ENCODE assay signal across 9 cellular contexts in genomic region chr4:128558896-128559669, GRCh38.
A peak's percentile ranks its signal among the peaks of the same experiment; 100 is the strongest.
DNase-seq lines count a peak whose midpoint lies in the region; ATAC-seq, FAIRE-seq and TF ChIP-seq lines count a peak whose summit lies in the region.
"Had no signal": no experiment of that assay in that cellular context is flagged by ENCODE, and none has a peak within 500 bp of the region (broad histone marks: within the 10 kb centered on the region; RNA-seq: fewer than 3 reads in every experiment).

No MANE protein-coding gene starts in this region.

- TF ChIP-seq CTCF in IMR-90 (conservative IDR thresholded peaks at IDR 0.05; ENCODE audit: low read depth, low read length), result no peak
- TF ChIP-seq CTCF in K562 (IDR thresholded peaks at IDR 0.05 in 2 of 3, conservative IDR thresholded peaks at IDR 0.05 in 1 of 3; ENCODE audit: insufficient read depth in 2 of 3, low read depth in 1 of 3, low read length in 3 of 3), result no peak
- TF ChIP-seq CTCF in suprapubic skin (IDR thresholded peaks at IDR 0.05), result no peak

- peak overlapping the region; percentile 8; the same call in 1 of the 2 replicates for H3K18ac ChIP-seq in IMR-90 (ENCODE audit: low read depth, low read length)

- H2BK15ac ChIP-seq in IMR-90 (ENCODE audit: low read depth, low read length), result peak overlapping the region; percentile 92; the same call in 2 of the 3 replicates

- no peak overlapping the region for H2AFZ ChIP-seq in IMR-90 (replicated peaks; ENCODE audit: low read length, poor library complexity)
- H2AFZ ChIP-seq in K562 (ENCODE audit: low read depth, low read length), result peak overlapping the region; percentile 53

- H3K56ac ChIP-seq in IMR-90 (ENCODE audit: extremely low read depth, insufficient read depth, low read length), result no peak overlapping the region

- POLR2A ChIA-PET in IMR-90 (lab: Charles Lee; ENCODE audit: unreplicated experiment) (no interaction called here), K562 (lab: Yijun Ruan, JAX) (interaction anchor here (0.7 to 1.1 kb wide), 2 partner anchors 10 to 271 kb away, joined by 3 read pairs; no protein-coding TSS in a partner anchor)

- no peak for FAIRE-seq in K562 (lab: Jason Lieb, UNC)

- BruUV-seq in IMR-90 (replicated peaks; lab: Mats Ljungman, UMichigan) (no TSS peak), K562 (replicated peaks; lab: Mats Ljungman, UMichigan) (no TSS peak)

- H3K4me2 ChIP-seq in IMR-90 (ENCODE audit: low read depth, low read length), result no peak overlapping the region
- no peak overlapping the region for H3K4me2 ChIP-seq in K562 (ENCODE audit: insufficient read depth, low read length)

- H4K5ac ChIP-seq in IMR-90 (ENCODE audit: low read depth, low read length), result peak overlapping the region; percentile 76; the same call in 1 of the 2 replicates

- peak overlapping the region; percentile 61; the same call in 1 of the 2 replicates for H2AK5ac ChIP-seq in IMR-90 (ENCODE audit: low read depth, low read length)

- peak overlapping the region; percentile 95 for H2BK20ac ChIP-seq in IMR-90 (ENCODE audit: low read depth, low read length)

- ATAC-seq in IMR-90 (ENCODE audit: low read depth), result no peak
- ATAC-seq in K562, result no peak
- ATAC-seq: stimulated activated naive CD8-positive, alpha-beta T cell treated with anti-CD3 and anti-CD28 coated beads, Interleukin-15, Interleukin-2, amounts not matched to agents 100 U/mL and 50 U/mL, for 24 hours had no signal

- H3K27ac ChIP-seq in IMR-90 (ENCODE audit: insufficient read depth, low read length), result no peak overlapping the region
- H3K27ac ChIP-seq in K562 (ENCODE audit: extremely low read depth, low read depth, low read length), result no peak overlapping the region
- peak overlapping the region; percentile 71 for H3K27ac ChIP-seq in suprapubic skin

- no peaks in the 10 kb centered on the region for H3K79me1 ChIP-seq in IMR-90 (ENCODE audit: low read depth in 1 of 2, low read length in 2 of 2)

- H3K9me3 ChIP-seq in IMR-90 (ENCODE audit: control insufficient read depth, insufficient read depth, low read length) (no peaks in the 10 kb centered on the region), K562 (replicated peaks; ENCODE audit: control insufficient read depth, insufficient read depth, low read depth, low read length) (no peaks in the 10 kb centered on the region), suprapubic skin (no peaks in the 10 kb centered on the region)

- peak overlapping the region in 1 of 2 experiments; percentile 73; a peak in 2 of 4 replicates for H4K8ac ChIP-seq in IMR-90 (ENCODE audit: low read depth in 2 of 2, low read length in 2 of 2)

- H3K27me3 ChIP-seq in IMR-90 (ENCODE audit: control insufficient read depth, insufficient read depth, low read length) (no peaks in the 10 kb centered on the region), K562 (ENCODE audit: control insufficient read depth in 2 of 2, insufficient read depth in 2 of 2, low read length in 2 of 2) (no peaks in the 10 kb centered on the region), suprapubic skin (no peaks in the 10 kb centered on the region)

- peak overlapping the region; percentile 70 for H4K91ac ChIP-seq in IMR-90 (ENCODE audit: insufficient read depth, low read depth, low read length)

- H3K4me3 ChIP-seq in IMR-90 (ENCODE audit: insufficient read depth, low read depth, low read length) (no peak overlapping the region), K562 (no peak overlapping the region), suprapubic skin (no peak overlapping the region)

- no peaks in the 10 kb centered on the region for H3K79me2 ChIP-seq in K562 (ENCODE audit: control insufficient read depth, insufficient read depth, low read length)

- TF ChIP-seq POLR2A in IMR-90 (IDR thresholded peaks at IDR 0.05; ENCODE audit: low read depth, low read length), result no peak
- no peak for TF ChIP-seq POLR2A in K562 (conservative IDR thresholded peaks at IDR 0.05)
- no peak for TF ChIP-seq POLR2A in suprapubic skin (IDR thresholded peaks at IDR 0.05)

- H3K23ac ChIP-seq in IMR-90 (ENCODE audit: low read depth, low read length), result peak overlapping the region; percentile 50; the same call in 1 of the 2 replicates

- H4K20me1 ChIP-seq in IMR-90 (ENCODE audit: insufficient read depth, low read length) (no peaks in the 10 kb centered on the region), K562 (replicated peaks; ENCODE audit: control insufficient read depth, insufficient read depth, low read length) (no peaks in the 10 kb centered on the region)

- peak overlapping the region; percentile 48 for H2BK120ac ChIP-seq in IMR-90 (ENCODE audit: low read depth, low read length)

- peak overlapping the region; percentile 85 for H3K4ac ChIP-seq in IMR-90 (ENCODE audit: low read depth, low read length)

- DNase-seq in IMR-90 (peak; percentile 41), K562 (ENCODE audit: extremely low read depth in 1 of 4, low spot score in 3 of 4) (no peak), medulla oblongata (ENCODE audit: extremely low spot score) (peak; percentile 41), suprapubic skin (ENCODE audit: low spot score in 2 of 2) (no peak), NCI-H524 treated with DMSO at 0.1 percent for 48 hours (lab: John Stamatoyannopoulos, UW) (no peak), HT-29 (ENCODE audit: low spot score) (no peak)
- no peak for DNase-seq in activated CD4-positive, CD25-positive, alpha-beta regulatory T cell (lab: John Stamatoyannopoulos, UW)
- DNase-seq: NCI-H1694; stimulated activated naive CD8-positive, alpha-beta T cell treated with anti-CD3 and anti-CD28 coated beads, Interleukin-15, Interleukin-2, amounts not matched to agents 100 U/mL and 50 U/mL, for 24 hours had no signal

- WGBS in IMR-90 (ENCODE audit: extremely low coverage in 2 of 2, insufficient read length in 1 of 2), 2 experiments, result 67% methylated on average over 3 of the region's 8 CpGs; no CpG with 5 or more reads in 1 of the 2 experiments
- 51% methylated on average over 8 of the region's 8 CpGs for whole genome bisulfite sequencing in K562 (ENCODE audit: insufficient coverage, low coverage, missing lambda C conversion rate)
- 52% methylated on average over 8 of the region's 8 CpGs for WGBS in suprapubic skin

- no peak overlapping the region for H3K9ac ChIP-seq in IMR-90 (ENCODE audit: low read depth, low read length)
- H3K9ac ChIP-seq in K562 (ENCODE audit: insufficient read depth in 1 of 2, low read depth in 2 of 2, low read length in 2 of 2), result peak overlapping the region in 1 of 2 experiments; percentile 19; a peak in 1 of 4 replicates

- TF ChIP-seq EP300 in K562 (IDR thresholded peaks at IDR 0.05; ENCODE audit: low read length) (no peak), suprapubic skin (IDR thresholded peaks at IDR 0.05) (no peak)

- no peaks in the 10 kb centered on the region for H3K36me3 ChIP-seq in IMR-90 (ENCODE audit: control insufficient read depth, insufficient read depth, low read length)
- H3K36me3 ChIP-seq in K562 (ENCODE audit: control insufficient read depth, insufficient read depth, low read length), result no peaks in the 10 kb centered on the region
- no peaks in the 10 kb centered on the region for H3K36me3 ChIP-seq in suprapubic skin

- H3K14ac ChIP-seq in IMR-90 (replicated peaks; ENCODE audit: low read depth, low read length), result peak overlapping the region; percentile 81

- TF ChIP-seq RAD21 in IMR-90 (IDR thresholded peaks at IDR 0.05; ENCODE audit: low read length) (no peak), K562 (CRISPR knock-in tag; conservative IDR thresholded peaks at IDR 0.05 in 1 of 2, IDR thresholded peaks at IDR 0.05 in 1 of 2) (no peak)

- intact Hi-C loops in IMR-90 (cut with micrococcal nuclease) (loop anchor here (10.0 kb wide), 1 partner anchor 174 kb away; no protein-coding TSS in a partner anchor), K562 (cut with micrococcal nuclease) (loop anchor here (10.0 kb wide), 1 partner anchor 274 kb away; the partner anchor contains the start of gene PGRMC2)

- H2BK5ac ChIP-seq in IMR-90 (ENCODE audit: low read depth, low read length, poor library complexity, severe bottlenecking), result no peak overlapping the region

- H2AK9ac ChIP-seq in IMR-90 (replicated peaks; ENCODE audit: low read depth, low read length, poor library complexity), result peak overlapping the region; percentile 12

- CTCF ChIA-PET in IMR-90 (lab: Yijun Ruan, JAX), result interaction anchor here (0.5 to 1.2 kb wide), 3 partner anchors 16 to 498 kb away, joined by 3 to 4 read pairs (median 3); no protein-coding TSS in a partner anchor
- CTCF ChIA-PET in K562 (lab: Yijun Ruan, JAX; ENCODE audit: low intra/inter-chr PET ratio), result no interaction called here

- dilution Hi-C loops in IMR-90 (cut with HindIII; ENCODE audit: low sequenced_read_pairs, unreplicated experiment), result no loop called here

- in situ Hi-C loops in IMR-90 (cut with MboI; ENCODE audit: low sequenced_read_pairs) (loop anchor here (25.0 kb wide), 1 partner anchor 372 kb away; no protein-coding TSS in a partner anchor), K562 (cut with MboI) (no loop called here)

- H3K4me1 ChIP-seq in IMR-90 (ENCODE audit: control insufficient read depth, insufficient read depth, low read length) (peaks cover 16% of the 10 kb centered on the region), K562 (replicated peaks in 1 of 2; ENCODE audit: control insufficient read depth in 2 of 2, insufficient read depth in 2 of 2, low read length in 2 of 2) (peaks cover 0 to 6% of the 10 kb centered on the region in 2 experiments; a peak in 3 of 5 replicates), suprapubic skin (peaks cover 19% of the 10 kb centered on the region)

- H3K9me1 ChIP-seq in IMR-90 (ENCODE audit: insufficient read depth, low read length) (peaks cover 16% of the 10 kb centered on the region), K562 (ENCODE audit: control insufficient read depth, insufficient read depth, low read length) (no peaks in the 10 kb centered on the region)

TF ChIP-seq in IMR-90, 13 proteins besides CTCF, POLR2A, EP300 and RAD21 (continues in another document):
- TF ChIP-seq FOS (IDR thresholded peaks at IDR 0.05; ENCODE audit: low read depth, low read length), result no peak

TF ChIP-seq in K562, 482 proteins besides CTCF, POLR2A, EP300 and RAD21:
- TF ChIP-seq ZKSCAN8 (CRISPR knock-in tag; IDR thresholded peaks at IDR 0.05), result no peak

Comparison
In these comparisons a context has a peak if more than half of its experiments do, and no peak if none do; other contexts are left out.
1. DNase-seq: peak in IMR-90 (single experiment) and medulla oblongata (single experiment); none in K562 (0 of 4), suprapubic skin (0 of 2), activated CD4-positive, CD25-positive, alpha-beta regulatory T cell (0 of 4), NCI-H524 treated with DMSO at 0.1 percent for 48 hours (single experiment) and HT-29 (single experiment).